Comparison of ENCODE assay signal across 26 cellular contexts in genomic region chr5:123340928-123341327, GRCh38.
"Had no signal": no experiment of that assay in that cellular context is flagged by ENCODE, and none has a peak within 500 bp of the region (broad histone marks: within the 10 kb centered on the region; RNA-seq: fewer than 3 reads in every experiment).

No MANE protein-coding gene starts in this region.

- H3K36me3 ChIP-seq: colonic mucosa, esophagus muscularis mucosa, esophagus squamous epithelium, gastrocnemius medialis, gastroesophageal sphincter had no signal

- ATAC-seq: effector memory CD8-positive, alpha-beta T cell; esophagus mucosa; foreskin keratinocyte; gastrocnemius medialis; gastroesophageal sphincter; heart left ventricle; heart right ventricle had no signal

- H3K4me2 ChIP-seq: hepatocyte had no signal

- H3K27me3 ChIP-seq: colonic mucosa, dorsolateral prefrontal cortex, esophagus muscularis mucosa, esophagus squamous epithelium, foreskin keratinocyte, gastrocnemius medialis, gastroesophageal sphincter, hepatocyte had no signal

- DNase-seq: colonic mucosa; cortex of kidney; dermis blood vessel endothelial cell; dorsolateral prefrontal cortex; effector CD4-positive, alpha-beta T cell; effector CD8-positive, alpha-beta T cell; effector memory CD4-positive, alpha-beta T cell; effector memory CD8-positive, alpha-beta T cell; endodermal cell; erythroblast; esophagus squamous epithelium; foreskin fibroblast; foreskin keratinocyte; foreskin melanocyte; gastrocnemius medialis; glutamatergic neuron; head of caudate nucleus; heart left ventricle; heart right ventricle had no signal

- H3K4me3 Mint-ChIP-seq: dendritic cell treated with granulocyte-macrophage colony-stimulating factor and Interleukin-4, amounts not matched to agents 40 ng/mL and 50 ng/mL, for 4 days; effector memory CD8-positive, alpha-beta T cell; endodermal cell had no signal

- H3K79me2 ChIP-seq: hepatocyte had no signal

- H3K27ac Mint-ChIP-seq: dendritic cell treated with granulocyte-macrophage colony-stimulating factor and Interleukin-4, amounts not matched to agents 40 ng/mL and 50 ng/mL, for 4 days; effector memory CD8-positive, alpha-beta T cell; endodermal cell had no signal

- H3K4me1 ChIP-seq: colonic mucosa, esophagus squamous epithelium, foreskin keratinocyte, gastrocnemius medialis, heart left ventricle, heart right ventricle had no signal

- H2AFZ ChIP-seq: hepatocyte had no signal

- H3K4me1 Mint-ChIP-seq: endodermal cell had no signal

- H3K9me3 ChIP-seq: colonic mucosa, esophagus muscularis mucosa, esophagus squamous epithelium, gastrocnemius medialis, gastroesophageal sphincter, heart left ventricle, heart right ventricle had no signal

- H3K27ac ChIP-seq: colonic mucosa, coronary artery, dorsolateral prefrontal cortex, epithelial cell of prostate, esophagus muscularis mucosa, esophagus squamous epithelium, foreskin keratinocyte, gastrocnemius medialis, gastroesophageal sphincter, heart left ventricle, heart right ventricle, hepatocyte had no signal

- H3K4me3 ChIP-seq: colonic mucosa, coronary artery, dorsolateral prefrontal cortex, esophagus muscularis mucosa, esophagus squamous epithelium, gastrocnemius medialis, gastroesophageal sphincter, heart left ventricle, heart right ventricle, hepatocyte had no signal

- H3K27me3 Mint-ChIP-seq: dendritic cell treated with granulocyte-macrophage colony-stimulating factor and Interleukin-4, amounts not matched to agents 40 ng/mL and 50 ng/mL, for 4 days had no signal
